9 cellular contexts compared by ENCODE assay signal in the genomic region with DNA sequence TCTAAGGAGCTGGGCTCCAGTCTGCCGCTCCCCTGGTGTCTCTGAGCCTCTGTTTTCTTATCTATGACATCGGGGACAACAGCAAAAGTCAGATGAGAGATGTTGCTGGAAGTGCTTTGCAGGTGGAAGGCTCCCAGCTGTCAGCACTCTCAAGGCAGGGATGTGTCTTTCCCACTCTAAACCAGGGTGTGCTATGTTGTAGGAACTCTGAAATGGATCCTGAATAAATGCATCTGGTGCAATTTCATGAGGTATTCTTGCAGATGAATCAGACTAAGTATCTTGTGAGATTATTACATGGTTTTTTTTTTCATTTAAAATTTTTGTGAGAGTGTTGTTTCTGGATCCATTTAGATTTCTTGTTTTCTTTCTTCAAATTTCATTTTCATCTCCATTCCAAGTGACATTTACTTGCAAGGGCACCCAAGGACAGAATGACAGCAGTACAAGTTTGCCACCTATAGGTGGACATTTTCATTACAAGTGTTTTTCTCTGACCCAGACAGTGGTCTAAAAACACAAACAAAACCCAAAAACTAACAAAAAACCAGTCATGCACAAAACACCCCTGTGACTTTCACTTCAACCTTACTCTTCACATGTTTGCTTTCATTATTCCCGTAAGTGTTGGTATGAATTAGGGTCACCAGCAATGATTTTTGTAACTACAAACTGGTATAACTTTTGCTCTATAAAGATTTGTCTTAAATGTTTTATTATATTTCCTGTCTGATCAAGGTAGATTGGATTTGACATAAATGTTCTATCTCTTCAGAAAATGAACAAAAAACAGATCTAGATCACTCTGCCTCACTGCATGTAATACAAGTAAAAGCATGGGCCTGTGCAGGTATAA. TPM values are rescaled to one million over a fixed set of nuclear protein-coding genes. Genes with fewer than 3 reads are reported as not detected.
A peak's percentile ranks its signal among the peaks of the same experiment; 100 is the strongest.
DNase-seq lines count a peak whose midpoint lies in the region; ATAC-seq and TF ChIP-seq lines count a peak whose summit lies in the region.
"Had no signal": no experiment of that assay in that cellular context is flagged by ENCODE, and none has a peak within 500 bp of the region (broad histone marks: within the 10 kb centered on the region; RNA-seq: fewer than 3 reads in every experiment).

No MANE protein-coding gene starts in this region.

- H3K4me1 Mint-ChIP-seq in CD14-positive monocyte (no peaks in the 10 kb centered on the region), nephron progenitor cell (peaks cover 11% of the 10 kb centered on the region)
- H3K4me1 Mint-ChIP-seq: memory B cell had no signal

- H3K9me3 Mint-ChIP-seq in CD14-positive monocyte (no peaks in the 10 kb centered on the region), nephron progenitor cell (peaks cover 13% of the 10 kb centered on the region)
- H3K9me3 Mint-ChIP-seq: memory B cell had no signal

- H3K4me3 Mint-ChIP-seq in CD14-positive monocyte (no peak overlapping the region), nephron progenitor cell (no peak overlapping the region)
- H3K4me3 Mint-ChIP-seq: memory B cell had no signal

- DNase-seq in CD14-positive monocyte (ENCODE audit: low spot score) (no peak), NCI-H774 (lab: John Stamatoyannopoulos, UW) (peak; percentile 82), dedifferentiated amniotic fluid mesenchymal stem cell (ENCODE audit: extremely low spot score) (peak; percentile 35), nephron progenitor cell (no peak), middle frontal gyrus (ENCODE audit: extremely low spot score, low spot score) (no peak), 8988T (no peak)

- H3K27me3 Mint-ChIP-seq in CD14-positive monocyte (ENCODE audit: low read depth in 3 of 3) (peaks cover 19 to 34% (median 24%) of the 10 kb centered on the region in 3 donors), nephron progenitor cell (ENCODE audit: low read depth, poor library complexity) (peaks cover 35% of the 10 kb centered on the region)

- H3K36me3 Mint-ChIP-seq in CD14-positive monocyte, result no peaks in the 10 kb centered on the region
- H3K36me3 Mint-ChIP-seq in nephron progenitor cell (ENCODE audit: low read depth), result no peaks in the 10 kb centered on the region
- H3K36me3 Mint-ChIP-seq: memory B cell had no signal

- peak; percentile 54 for ATAC-seq in GM18867 (IDR thresholded peaks at IDR 0.05; ENCODE audit: unreplicated experiment)
- ATAC-seq in HG03060 (IDR thresholded peaks at IDR 0.05; ENCODE audit: low read depth, unreplicated experiment), result peak; percentile 55

- no peak overlapping the region for H3K27ac Mint-ChIP-seq in CD14-positive monocyte
- H3K27ac Mint-ChIP-seq in nephron progenitor cell, result no peak overlapping the region
- H3K27ac Mint-ChIP-seq: memory B cell had no signal

- intact Hi-C loops in CD14-positive monocyte (cut with micrococcal nuclease), result no loop called here

- TF ChIP-seq CTCF in CD14-positive monocyte (IDR thresholded peaks at IDR 0.05) (peak; percentile 70), nephron progenitor cell (IDR thresholded peaks at IDR 0.05) (peak; percentile 77)

RNA-seq across cellular contexts. Expression of a gene that starts 14.7 kb away (rescaled TPM):
- polyA plus RNA-seq in CD14-positive monocyte, result not detected

Comparison
In these comparisons a context has a peak if more than half of its experiments do, and no peak if none do; other contexts are left out.
1. DNase-seq: peak in NCI-H774 (single experiment) and dedifferentiated amniotic fluid mesenchymal stem cell (single experiment); none in CD14-positive monocyte (single experiment), nephron progenitor cell (single experiment), middle frontal gyrus (single experiment) and 8988T (single experiment).